ENCODE assay signal across 32 cellular contexts in the genomic region with DNA sequence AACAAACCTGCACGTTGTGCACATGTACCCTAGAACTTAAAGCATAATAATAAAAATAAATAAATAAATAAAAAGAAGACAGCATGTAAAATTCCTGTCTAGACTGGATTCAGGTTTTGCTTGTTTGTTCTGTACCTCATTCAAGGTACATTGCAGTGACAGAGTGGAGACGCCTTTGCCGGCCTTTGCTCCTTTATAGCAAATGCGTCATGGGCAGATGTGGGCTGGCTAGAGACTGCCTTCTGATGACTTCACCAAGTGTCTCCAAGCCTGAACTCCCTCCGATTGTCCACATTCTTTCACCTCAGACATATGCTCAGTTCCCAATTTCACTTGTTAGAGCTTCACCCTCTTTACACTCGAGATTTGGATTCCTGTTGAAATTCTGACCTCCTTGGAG.
"Had no signal": no experiment of that assay in that cellular context is flagged by ENCODE, and none has a peak within 500 bp of the region (broad histone marks: within the 10 kb centered on the region; RNA-seq: fewer than 3 reads in every experiment).

No MANE protein-coding gene starts in this region.

- H3K27me3 ChIP-seq: body of pancreas, breast epithelium, SJSA1 had no signal

- H3K9me2 ChIP-seq: SK-N-SH had no signal

- ATAC-seq: activated CD8-positive, alpha-beta T cell treated with anti-CD3 and anti-CD28 coated beads for 36 hours; activated T-cell treated with anti-CD3 and anti-CD28 coated beads, Interleukin-2, amount 50 U/mL, for 72 hours; activated T-helper 17 cell treated with anti-CD3 and anti-CD28 coated beads, Interleukin-2, amount 50 U/mL, for 72 hours; body of pancreas; K562; Panc1; T-cell; T-helper 17 cell had no signal

- H3K4me1 ChIP-seq: body of pancreas, breast epithelium, SJSA1 had no signal

- DNase-seq: activated B cell treated with CpG ODN at 0.5 μM for 24 hours; activated CD4-positive, alpha-beta T cell treated with anti-CD3 and anti-CD28 coated beads for 4 hours; activated CD4-positive, CD25-positive, alpha-beta regulatory T cell treated with anti-CD3 and anti-CD28 coated beads, Interleukin-2, amount 50 U/mL, for 72 hours; activated CD8-positive, alpha-beta T cell treated with anti-CD3 and anti-CD28 coated beads for 36 hours; activated gamma-delta T cell; activated naive CD4-positive, alpha-beta T cell treated with Interleukin-2 at 50 U/mL for 16 hours; activated naive CD8-positive, alpha-beta T cell treated with anti-CD3 and anti-CD28 coated beads, Interleukin-2, amount 10 ng/mL, durations not matched to agents 7 days and 5 days; activated T-cell treated with anti-CD3 and anti-CD28 coated beads, Interleukin-2, amount 50 U/mL, for 1 hour; activated T-cell treated with anti-CD3 and anti-CD28 coated beads, Interleukin-2, amount 50 U/mL, for 72 hours; amygdala; body of pancreas; NCI-H1092 treated with DMSO at 0.1 percent for 48 hours; NCI-H187; NCI-H2029 treated with DMSO at 0.1 percent for 48 hours; NCI-H2107; NCI-H2171; NCI-H226; NCI-H446 treated with DMSO at 0.1 percent for 48 hours; NCI-H524; RPMI8226; SHP77 treated with DMSO at 0.1 percent for 48 hours; SK-N-SH; T-cell; T-helper 17 cell; T-helper 9 cell had no signal

- FAIRE-seq: astrocyte, K562 had no signal

- H3K27ac ChIP-seq: body of pancreas, SJSA1, VCaP had no signal

- H3K4me2 ChIP-seq: SK-N-SH had no signal

- H3K9me3 ChIP-seq: body of pancreas, breast epithelium, SJSA1, SK-N-SH had no signal

- H3K36me3 ChIP-seq: breast epithelium, SJSA1 had no signal

- H3K4me3 ChIP-seq: body of pancreas, breast epithelium, K562, SJSA1 had no signal
